ENCODE assay signal across 2 cellular contexts in the genomic region with DNA sequence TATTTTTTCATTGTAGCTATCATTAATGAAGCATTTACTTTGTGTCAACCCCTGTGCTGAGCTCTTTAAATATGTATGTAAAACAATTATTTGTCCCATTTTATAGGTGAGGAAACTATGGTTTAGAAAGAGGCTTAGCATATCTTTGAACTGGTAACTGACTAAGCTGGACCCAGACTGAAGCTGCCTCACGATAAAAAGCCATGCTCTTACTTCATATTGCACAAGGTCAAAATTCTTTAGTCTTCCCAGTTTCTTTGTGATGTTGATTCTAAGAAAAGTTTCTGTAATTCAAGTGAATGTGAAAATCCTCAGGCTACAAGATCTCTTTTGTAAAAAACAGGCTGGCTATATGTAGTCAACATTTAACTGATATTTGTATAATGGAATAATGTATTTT.
TF ChIP-seq lines count a peak whose summit lies in the region.

No MANE protein-coding gene starts in this region.

TF ChIP-seq in GM23338, 12 proteins besides CTCF, POLR2A, EP300 and RAD21 (continued from another document and continues in another):
- TF ChIP-seq, protein P1, sequence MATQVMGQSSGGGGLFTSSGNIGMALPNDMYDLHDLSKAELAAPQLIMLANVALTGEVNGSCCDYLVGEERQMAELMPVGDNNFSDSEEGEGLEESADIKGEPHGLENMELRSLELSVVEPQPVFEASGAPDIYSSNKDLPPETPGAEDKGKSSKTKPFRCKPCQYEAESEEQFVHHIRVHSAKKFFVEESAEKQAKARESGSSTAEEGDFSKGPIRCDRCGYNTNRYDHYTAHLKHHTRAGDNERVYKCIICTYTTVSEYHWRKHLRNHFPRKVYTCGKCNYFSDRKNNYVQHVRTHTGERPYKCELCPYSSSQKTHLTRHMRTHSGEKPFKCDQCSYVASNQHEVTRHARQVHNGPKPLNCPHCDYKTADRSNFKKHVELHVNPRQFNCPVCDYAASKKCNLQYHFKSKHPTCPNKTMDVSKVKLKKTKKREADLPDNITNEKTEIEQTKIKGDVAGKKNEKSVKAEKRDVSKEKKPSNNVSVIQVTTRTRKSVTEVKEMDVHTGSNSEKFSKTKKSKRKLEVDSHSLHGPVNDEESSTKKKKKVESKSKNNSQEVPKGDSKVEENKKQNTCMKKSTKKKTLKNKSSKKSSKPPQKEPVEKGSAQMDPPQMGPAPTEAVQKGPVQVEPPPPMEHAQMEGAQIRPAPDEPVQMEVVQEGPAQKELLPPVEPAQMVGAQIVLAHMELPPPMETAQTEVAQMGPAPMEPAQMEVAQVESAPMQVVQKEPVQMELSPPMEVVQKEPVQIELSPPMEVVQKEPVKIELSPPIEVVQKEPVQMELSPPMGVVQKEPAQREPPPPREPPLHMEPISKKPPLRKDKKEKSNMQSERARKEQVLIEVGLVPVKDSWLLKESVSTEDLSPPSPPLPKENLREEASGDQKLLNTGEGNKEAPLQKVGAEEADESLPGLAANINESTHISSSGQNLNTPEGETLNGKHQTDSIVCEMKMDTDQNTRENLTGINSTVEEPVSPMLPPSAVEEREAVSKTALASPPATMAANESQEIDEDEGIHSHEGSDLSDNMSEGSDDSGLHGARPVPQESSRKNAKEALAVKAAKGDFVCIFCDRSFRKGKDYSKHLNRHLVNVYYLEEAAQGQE (IDR thresholded peaks at IDR 0.05; ENCODE audit: unreplicated experiment), result no peak
- TF ChIP-seq, protein P2, sequence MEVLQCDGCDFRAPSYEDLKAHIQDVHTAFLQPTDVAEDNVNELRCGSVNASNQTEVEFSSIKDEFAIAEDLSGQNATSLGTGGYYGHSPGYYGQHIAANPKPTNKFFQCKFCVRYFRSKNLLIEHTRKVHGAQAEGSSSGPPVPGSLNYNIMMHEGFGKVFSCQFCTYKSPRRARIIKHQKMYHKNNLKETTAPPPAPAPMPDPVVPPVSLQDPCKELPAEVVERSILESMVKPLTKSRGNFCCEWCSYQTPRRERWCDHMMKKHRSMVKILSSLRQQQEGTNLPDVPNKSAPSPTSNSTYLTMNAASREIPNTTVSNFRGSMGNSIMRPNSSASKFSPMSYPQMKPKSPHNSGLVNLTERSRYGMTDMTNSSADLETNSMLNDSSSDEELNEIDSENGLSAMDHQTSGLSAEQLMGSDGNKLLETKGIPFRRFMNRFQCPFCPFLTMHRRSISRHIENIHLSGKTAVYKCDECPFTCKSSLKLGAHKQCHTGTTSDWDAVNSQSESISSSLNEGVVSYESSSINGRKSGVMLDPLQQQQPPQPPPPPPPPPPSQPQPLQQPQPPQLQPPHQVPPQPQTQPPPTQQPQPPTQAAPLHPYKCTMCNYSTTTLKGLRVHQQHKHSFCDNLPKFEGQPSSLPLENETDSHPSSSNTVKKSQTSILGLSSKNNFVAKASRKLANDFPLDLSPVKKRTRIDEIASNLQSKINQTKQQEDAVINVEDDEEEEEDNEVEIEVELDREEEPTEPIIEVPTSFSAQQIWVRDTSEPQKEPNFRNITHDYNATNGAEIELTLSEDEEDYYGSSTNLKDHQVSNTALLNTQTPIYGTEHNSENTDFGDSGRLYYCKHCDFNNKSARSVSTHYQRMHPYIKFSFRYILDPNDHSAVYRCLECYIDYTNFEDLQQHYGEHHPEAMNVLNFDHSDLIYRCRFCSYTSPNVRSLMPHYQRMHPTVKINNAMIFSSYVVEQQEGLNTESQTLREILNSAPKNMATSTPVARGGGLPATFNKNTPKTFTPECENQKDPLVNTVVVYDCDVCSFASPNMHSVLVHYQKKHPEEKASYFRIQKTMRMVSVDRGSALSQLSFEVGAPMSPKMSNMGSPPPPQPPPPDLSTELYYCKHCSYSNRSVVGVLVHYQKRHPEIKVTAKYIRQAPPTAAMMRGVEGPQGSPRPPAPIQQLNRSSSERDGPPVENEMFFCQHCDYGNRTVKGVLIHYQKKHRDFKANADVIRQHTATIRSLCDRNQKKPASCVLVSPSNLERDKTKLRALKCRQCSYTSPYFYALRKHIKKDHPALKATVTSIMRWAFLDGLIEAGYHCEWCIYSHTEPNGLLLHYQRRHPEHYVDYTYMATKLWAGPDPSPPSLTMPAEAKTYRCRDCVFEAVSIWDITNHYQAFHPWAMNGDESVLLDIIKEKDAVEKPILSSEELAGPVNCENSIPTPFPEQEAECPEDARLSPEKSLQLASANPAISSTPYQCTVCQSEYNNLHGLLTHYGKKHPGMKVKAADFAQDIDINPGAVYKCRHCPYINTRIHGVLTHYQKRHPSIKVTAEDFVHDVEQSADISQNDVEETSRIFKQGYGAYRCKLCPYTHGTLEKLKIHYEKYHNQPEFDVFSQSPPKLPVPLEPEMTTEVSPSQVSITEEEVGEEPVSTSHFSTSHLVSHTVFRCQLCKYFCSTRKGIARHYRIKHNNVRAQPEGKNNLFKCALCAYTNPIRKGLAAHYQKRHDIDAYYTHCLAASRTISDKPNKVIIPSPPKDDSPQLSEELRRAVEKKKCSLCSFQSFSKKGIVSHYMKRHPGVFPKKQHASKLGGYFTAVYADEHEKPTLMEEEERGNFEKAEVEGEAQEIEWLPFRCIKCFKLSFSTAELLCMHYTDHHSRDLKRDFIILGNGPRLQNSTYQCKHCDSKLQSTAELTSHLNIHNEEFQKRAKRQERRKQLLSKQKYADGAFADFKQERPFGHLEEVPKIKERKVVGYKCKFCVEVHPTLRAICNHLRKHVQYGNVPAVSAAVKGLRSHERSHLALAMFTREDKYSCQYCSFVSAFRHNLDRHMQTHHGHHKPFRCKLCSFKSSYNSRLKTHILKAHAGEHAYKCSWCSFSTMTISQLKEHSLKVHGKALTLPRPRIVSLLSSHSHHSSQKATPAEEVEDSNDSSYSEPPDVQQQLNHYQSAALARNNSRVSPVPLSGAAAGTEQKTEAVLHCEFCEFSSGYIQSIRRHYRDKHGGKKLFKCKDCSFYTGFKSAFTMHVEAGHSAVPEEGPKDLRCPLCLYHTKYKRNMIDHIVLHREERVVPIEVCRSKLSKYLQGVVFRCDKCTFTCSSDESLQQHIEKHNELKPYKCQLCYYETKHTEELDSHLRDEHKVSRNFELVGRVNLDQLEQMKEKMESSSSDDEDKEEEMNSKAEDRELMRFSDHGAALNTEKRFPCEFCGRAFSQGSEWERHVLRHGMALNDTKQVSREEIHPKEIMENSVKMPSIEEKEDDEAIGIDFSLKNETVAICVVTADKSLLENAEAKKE (CRISPR knock-in tag; IDR thresholded peaks at IDR 0.05), result no peak
- TF ChIP-seq JUNB (IDR thresholded peaks at IDR 0.05; ENCODE audit: unreplicated experiment), result no peak
- no peak for TF ChIP-seq EZH2 (IDR thresholded peaks at IDR 0.05; ENCODE audit: low read depth, unreplicated experiment)
- TF ChIP-seq, protein P3, sequence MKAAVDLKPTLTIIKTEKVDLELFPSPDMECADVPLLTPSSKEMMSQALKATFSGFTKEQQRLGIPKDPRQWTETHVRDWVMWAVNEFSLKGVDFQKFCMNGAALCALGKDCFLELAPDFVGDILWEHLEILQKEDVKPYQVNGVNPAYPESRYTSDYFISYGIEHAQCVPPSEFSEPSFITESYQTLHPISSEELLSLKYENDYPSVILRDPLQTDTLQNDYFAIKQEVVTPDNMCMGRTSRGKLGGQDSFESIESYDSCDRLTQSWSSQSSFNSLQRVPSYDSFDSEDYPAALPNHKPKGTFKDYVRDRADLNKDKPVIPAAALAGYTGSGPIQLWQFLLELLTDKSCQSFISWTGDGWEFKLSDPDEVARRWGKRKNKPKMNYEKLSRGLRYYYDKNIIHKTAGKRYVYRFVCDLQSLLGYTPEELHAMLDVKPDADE (IDR thresholded peaks at IDR 0.05), result no peak
- no peak for TF ChIP-seq ZNF331 (CRISPR knock-in tag; IDR thresholded peaks at IDR 0.05; ENCODE audit: low read depth)
- no peak for TF ChIP-seq STAT1 (IDR thresholded peaks at IDR 0.05; ENCODE audit: unreplicated experiment)
- TF ChIP-seq CREB1 (CRISPR knock-in tag; IDR thresholded peaks at IDR 0.05; ENCODE audit: low read depth), result no peak
- TF ChIP-seq NANOG (IDR thresholded peaks at IDR 0.05; ENCODE audit: borderline replicate concordance), result no peak
- no peak for TF ChIP-seq POLR2AphosphoS5 (IDR thresholded peaks at IDR 0.05; ENCODE audit: low read depth)

TF ChIP-seq in WTC11, 78 proteins besides CTCF, POLR2A, EP300 and RAD21 (continued from another document):
- TF ChIP-seq, protein P4, sequence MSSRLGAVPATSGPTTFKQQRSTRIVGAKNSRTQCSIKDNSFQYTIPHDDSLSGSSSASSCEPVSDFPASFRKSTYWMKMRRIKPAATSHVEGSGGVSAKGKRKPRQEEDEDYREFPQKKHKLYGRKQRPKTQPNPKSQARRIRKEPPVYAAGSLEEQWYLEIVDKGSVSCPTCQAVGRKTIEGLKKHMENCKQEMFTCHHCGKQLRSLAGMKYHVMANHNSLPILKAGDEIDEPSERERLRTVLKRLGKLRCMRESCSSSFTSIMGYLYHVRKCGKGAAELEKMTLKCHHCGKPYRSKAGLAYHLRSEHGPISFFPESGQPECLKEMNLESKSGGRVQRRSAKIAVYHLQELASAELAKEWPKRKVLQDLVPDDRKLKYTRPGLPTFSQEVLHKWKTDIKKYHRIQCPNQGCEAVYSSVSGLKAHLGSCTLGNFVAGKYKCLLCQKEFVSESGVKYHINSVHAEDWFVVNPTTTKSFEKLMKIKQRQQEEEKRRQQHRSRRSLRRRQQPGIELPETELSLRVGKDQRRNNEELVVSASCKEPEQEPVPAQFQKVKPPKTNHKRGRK (CRISPR knock-in tag; IDR thresholded peaks at IDR 0.05; ENCODE audit: borderline replicate concordance), result no peak
- TF ChIP-seq JAZF1 (CRISPR knock-in tag; IDR thresholded peaks at IDR 0.05) (no peak), MYBL2 (CRISPR knock-in tag; IDR thresholded peaks at IDR 0.05) (no peak), RELA (CRISPR knock-in tag; IDR thresholded peaks at IDR 0.05; ENCODE audit: borderline replicate concordance) (no peak), HMGA2 (CRISPR knock-in tag; IDR thresholded peaks at IDR 0.05) (no peak), RORB (CRISPR knock-in tag; IDR thresholded peaks at IDR 0.05) (no peak), TP53 (CRISPR knock-in tag; IDR thresholded peaks at IDR 0.05) (no peak), OVOL2 (CRISPR knock-in tag; IDR thresholded peaks at IDR 0.05; ENCODE audit: borderline replicate concordance) (no peak), ZBTB21 (CRISPR knock-in tag; IDR thresholded peaks at IDR 0.05; ENCODE audit: borderline replicate concordance) (no peak), ESRRA (CRISPR knock-in tag; IDR thresholded peaks at IDR 0.05; ENCODE audit: borderline replicate concordance) (no peak), EMX1 (CRISPR knock-in tag; IDR thresholded peaks at IDR 0.05) (no peak)
- TF ChIP-seq, protein P5, sequence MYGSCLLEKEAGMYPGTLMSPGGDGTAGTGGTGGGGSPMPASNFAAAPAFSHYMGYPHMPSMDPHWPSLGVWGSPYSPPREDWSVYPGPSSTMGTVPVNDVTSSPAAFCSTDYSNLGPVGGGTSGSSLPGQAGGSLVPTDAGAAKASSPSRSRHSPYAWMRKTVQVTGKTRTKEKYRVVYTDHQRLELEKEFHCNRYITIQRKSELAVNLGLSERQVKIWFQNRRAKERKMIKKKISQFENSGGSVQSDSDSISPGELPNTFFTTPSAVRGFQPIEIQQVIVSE (CRISPR knock-in tag; IDR thresholded peaks at IDR 0.05; ENCODE audit: borderline replicate concordance), result no peak
- TF ChIP-seq, protein P6, sequence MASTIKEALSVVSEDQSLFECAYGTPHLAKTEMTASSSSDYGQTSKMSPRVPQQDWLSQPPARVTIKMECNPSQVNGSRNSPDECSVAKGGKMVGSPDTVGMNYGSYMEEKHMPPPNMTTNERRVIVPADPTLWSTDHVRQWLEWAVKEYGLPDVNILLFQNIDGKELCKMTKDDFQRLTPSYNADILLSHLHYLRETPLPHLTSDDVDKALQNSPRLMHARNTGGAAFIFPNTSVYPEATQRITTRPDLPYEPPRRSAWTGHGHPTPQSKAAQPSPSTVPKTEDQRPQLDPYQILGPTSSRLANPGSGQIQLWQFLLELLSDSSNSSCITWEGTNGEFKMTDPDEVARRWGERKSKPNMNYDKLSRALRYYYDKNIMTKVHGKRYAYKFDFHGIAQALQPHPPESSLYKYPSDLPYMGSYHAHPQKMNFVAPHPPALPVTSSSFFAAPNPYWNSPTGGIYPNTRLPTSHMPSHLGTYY (CRISPR knock-in tag; IDR thresholded peaks at IDR 0.05), result no peak
- TF ChIP-seq, protein P7, sequence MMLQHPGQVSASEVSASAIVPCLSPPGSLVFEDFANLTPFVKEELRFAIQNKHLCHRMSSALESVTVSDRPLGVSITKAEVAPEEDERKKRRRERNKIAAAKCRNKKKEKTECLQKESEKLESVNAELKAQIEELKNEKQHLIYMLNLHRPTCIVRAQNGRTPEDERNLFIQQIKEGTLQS (CRISPR knock-in tag; conservative IDR thresholded peaks at IDR 0.05), result no peak
- TF ChIP-seq, protein P8, sequence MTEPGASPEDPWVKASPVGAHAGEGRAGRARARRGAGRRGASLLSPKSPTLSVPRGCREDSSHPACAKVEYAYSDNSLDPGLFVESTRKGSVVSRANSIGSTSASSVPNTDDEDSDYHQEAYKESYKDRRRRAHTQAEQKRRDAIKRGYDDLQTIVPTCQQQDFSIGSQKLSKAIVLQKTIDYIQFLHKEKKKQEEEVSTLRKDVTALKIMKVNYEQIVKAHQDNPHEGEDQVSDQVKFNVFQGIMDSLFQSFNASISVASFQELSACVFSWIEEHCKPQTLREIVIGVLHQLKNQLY (CRISPR knock-in tag; IDR thresholded peaks at IDR 0.05), result no peak
- TF ChIP-seq, protein P9, sequence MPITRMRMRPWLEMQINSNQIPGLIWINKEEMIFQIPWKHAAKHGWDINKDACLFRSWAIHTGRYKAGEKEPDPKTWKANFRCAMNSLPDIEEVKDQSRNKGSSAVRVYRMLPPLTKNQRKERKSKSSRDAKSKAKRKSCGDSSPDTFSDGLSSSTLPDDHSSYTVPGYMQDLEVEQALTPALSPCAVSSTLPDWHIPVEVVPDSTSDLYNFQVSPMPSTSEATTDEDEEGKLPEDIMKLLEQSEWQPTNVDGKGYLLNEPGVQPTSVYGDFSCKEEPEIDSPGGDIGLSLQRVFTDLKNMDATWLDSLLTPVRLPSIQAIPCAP (CRISPR knock-in tag; IDR thresholded peaks at IDR 0.05), result no peak
